In genomic region chr6:156687875-156688549, GRCh38 we compare ENCODE assay signal across 8 cellular contexts.
DNase-seq lines count a peak whose midpoint lies in the region; ATAC-seq and TF ChIP-seq lines count a peak whose summit lies in the region.

No MANE protein-coding gene starts in this region.

- peaks cover 0 to 9% of the 10 kb centered on the region in 2 donors for H3K4me1 ChIP-seq in left lung

- DNase-seq in Right ventricle myocardium inferior (ENCODE audit: missing footprints) = no peak
- DNase-seq in cardiac septum (ENCODE audit: low spot score) = no peak
- DNase-seq in OCI-M1 (lab: John Stamatoyannopoulos, UW) = peak; percentile 76
- peak in 1 of 2 donors; percentile 43 for DNase-seq in left lung
- DNase-seq in OCI-M2 (lab: John Stamatoyannopoulos, UW; ENCODE audit: unreplicated experiment) = no peak

- no peaks in the 10 kb centered on the region for H3K9me3 Mint-ChIP-seq in dendritic cell treated with granulocyte-macrophage colony-stimulating factor and Interleukin-4, amounts not matched to agents 40 ng/mL and 50 ng/mL, for 4 days

- H3K27ac Mint-ChIP-seq in dendritic cell treated with granulocyte-macrophage colony-stimulating factor and Interleukin-4, amounts not matched to agents 40 ng/mL and 50 ng/mL, for 4 days = peak overlapping the region; percentile 92

- peak overlapping the region; percentile 53 to 60 for H3K4me3 ChIP-seq in left lung

- H3K36me3 Mint-ChIP-seq in dendritic cell treated with granulocyte-macrophage colony-stimulating factor and Interleukin-4, amounts not matched to agents 40 ng/mL and 50 ng/mL, for 4 days (ENCODE audit: low read depth) = peaks cover 8% of the 10 kb centered on the region

- peak; percentile 22 for ATAC-seq in Right ventricle myocardium inferior
- peak; percentile 8 for ATAC-seq in left lung
- ATAC-seq in HG02970 (IDR thresholded peaks at IDR 0.05; ENCODE audit: low FRiP score, unreplicated experiment) = no peak

- no peaks in the 10 kb centered on the region for H3K9me3 ChIP-seq in left lung

- peak overlapping the region; percentile 72 for H3K4me3 Mint-ChIP-seq in dendritic cell treated with granulocyte-macrophage colony-stimulating factor and Interleukin-4, amounts not matched to agents 40 ng/mL and 50 ng/mL, for 4 days

- H3K27me3 ChIP-seq in left lung = no peaks in the 10 kb centered on the region

- H3K4me1 Mint-ChIP-seq in dendritic cell treated with granulocyte-macrophage colony-stimulating factor and Interleukin-4, amounts not matched to agents 40 ng/mL and 50 ng/mL, for 4 days (ENCODE audit: low read depth) = peaks cover 41% of the 10 kb centered on the region

- intact Hi-C loops in Right ventricle myocardium inferior (cut with DNase I) (loop anchor here (1.0 to 10.0 kb wide), 8 partner anchors 29 to 1373 kb away; partner anchors contain the start of genes ARID1B and TFB1M), cardiac septum (cut with DNase I) (loop anchor here (1.0 to 10.0 kb wide), 6 partner anchors 32 to 499 kb away; no protein-coding TSS in a partner anchor), left lung (cut with DNase I) (loop anchor here in 1 of 2 donors (5.0 kb wide), 1 partner anchor 89 kb away; the partner anchor contains the start of gene ARID1B)
- intact Hi-C loops in dendritic cell treated with granulocyte-macrophage colony-stimulating factor and Interleukin-4, amounts not matched to agents 40 ng/mL and 50 ng/mL, for 4 days (cut with micrococcal nuclease) = loop anchor here (1.0 to 10.0 kb wide), 5 partner anchors 34 to 1363 kb away; partner anchors contain the start of gene ARID1B

- no peaks in the 10 kb centered on the region for H3K36me3 ChIP-seq in left lung

- no peak for TF ChIP-seq CTCF in left lung (IDR thresholded peaks at IDR 0.05)

- peaks cover 3% of the 10 kb centered on the region for H3K27me3 Mint-ChIP-seq in dendritic cell treated with granulocyte-macrophage colony-stimulating factor and Interleukin-4, amounts not matched to agents 40 ng/mL and 50 ng/mL, for 4 days

- H3K27ac ChIP-seq in left lung (peak overlapping the region; percentile 84 to 93), temporal lobe (ENCODE audit: low read depth, low read length) (peak overlapping the region; percentile 91)
